1 cellular context compared by ENCODE assay signal in genomic region chr20:48738399-48739304, GRCh38.
A peak's percentile ranks its signal among the peaks of the same experiment; 100 is the strongest.
TF ChIP-seq lines count a peak whose summit lies in the region.

No MANE protein-coding gene starts in this region.

TF ChIP-seq in HepG2, 621 proteins besides CTCF, POLR2A, EP300 and RAD21 (continued from another document and continues in another):
- TF ChIP-seq ZNF224 (CRISPR knock-in tag; IDR thresholded peaks at IDR 0.05) (peak; percentile 87; the same call in 1 of the 2 replicates), HNRNPL (IDR thresholded peaks at IDR 0.05; ENCODE audit: low read depth, low read length) (no peak), ZNF749 (CRISPR knock-in tag; IDR thresholded peaks at IDR 0.05; ENCODE audit: borderline replicate concordance) (no peak), NFIC (IDR thresholded peaks at IDR 0.05; ENCODE audit: low read length) (no peak), MXI1 (IDR thresholded peaks at IDR 0.05; ENCODE audit: borderline replicate concordance, low read depth, low read length) (no peak), NR2C2 (CRISPR knock-in tag; IDR thresholded peaks at IDR 0.05; ENCODE audit: borderline replicate concordance) (no peak), CEBPB (IDR thresholded peaks at IDR 0.05; ENCODE audit: borderline replicate concordance, low read depth, low read length) (no peak), ZNF407 (CRISPR knock-in tag; IDR thresholded peaks at IDR 0.05; ENCODE audit: not compliant biosample characterization) (no peak), KLF11 (CRISPR knock-in tag; IDR thresholded peaks at IDR 0.05) (no peak), FOXJ3 (CRISPR knock-in tag; IDR thresholded peaks at IDR 0.05; ENCODE audit: borderline replicate concordance) (no peak), HDAC6 (IDR thresholded peaks at IDR 0.05; ENCODE audit: low read depth, low read length) (no peak), EED (CRISPR knock-in tag; IDR thresholded peaks at IDR 0.05) (no peak), HNF4A (CRISPR knock-in tag; IDR thresholded peaks at IDR 0.05) (peak; percentile 93), ZNF337 (CRISPR knock-in tag; IDR thresholded peaks at IDR 0.05; ENCODE audit: borderline replicate concordance, low read depth) (no peak), SYNCRIP (IDR thresholded peaks at IDR 0.05; ENCODE audit: insufficient read depth, low read depth, low read length) (no peak), UBTF (CRISPR knock-in tag; IDR thresholded peaks at IDR 0.05) (0 out of 2 replicates have a peak, but pooled peaks have one; percentile 36), KAT8 (CRISPR knock-in tag; IDR thresholded peaks at IDR 0.05) (peak; percentile 68), SRSF9 (IDR thresholded peaks at IDR 0.05; ENCODE audit: borderline replicate concordance, insufficient read depth, low read depth, low read length, poor library complexity, severe bottlenecking) (no peak), AKNA (CRISPR knock-in tag; IDR thresholded peaks at IDR 0.05; ENCODE audit: borderline replicate concordance) (no peak), CHCHD3 (CRISPR knock-in tag; IDR thresholded peaks at IDR 0.05) (no peak), ELF4 (CRISPR knock-in tag; IDR thresholded peaks at IDR 0.05; ENCODE audit: borderline replicate concordance) (0 out of 2 replicates have a peak, but pooled peaks have one; percentile 45), ZNF143 (CRISPR knock-in tag; IDR thresholded peaks at IDR 0.05) (no peak), SKI (IDR thresholded peaks at IDR 0.05; ENCODE audit: partially characterized antibody) (no peak), ZUFSP (CRISPR knock-in tag; IDR thresholded peaks at IDR 0.05; ENCODE audit: borderline replicate concordance) (no peak), ZNF451 (CRISPR knock-in tag; IDR thresholded peaks at IDR 0.05) (no peak), GATA4 (IDR thresholded peaks at IDR 0.05; ENCODE audit: borderline replicate concordance, low read depth) (no peak), SSRP1 (CRISPR knock-in tag; IDR thresholded peaks at IDR 0.05) (no peak), ZNF790 (CRISPR knock-in tag; IDR thresholded peaks at IDR 0.05; ENCODE audit: borderline replicate concordance) (no peak), JARID2 (CRISPR knock-in tag; IDR thresholded peaks at IDR 0.05; ENCODE audit: insufficient replicate concordance) (no peak), SMYD3 (CRISPR knock-in tag; IDR thresholded peaks at IDR 0.05) (no peak), RFX3 (CRISPR knock-in tag; IDR thresholded peaks at IDR 0.05) (no peak), ZBTB38 (CRISPR knock-in tag; IDR thresholded peaks at IDR 0.05) (no peak), ZFP37 (CRISPR knock-in tag; IDR thresholded peaks at IDR 0.05; ENCODE audit: borderline replicate concordance) (0 out of 2 replicates have a peak, but pooled peaks have one; percentile 42), PRPF4 (IDR thresholded peaks at IDR 0.05; ENCODE audit: low read depth, low read length, poor library complexity, severe bottlenecking) (no peak), GPBP1L1 (CRISPR knock-in tag; IDR thresholded peaks at IDR 0.05) (no peak), ZNF660 (CRISPR knock-in tag; IDR thresholded peaks at IDR 0.05; ENCODE audit: borderline replicate concordance, low read depth) (no peak), HES4 (CRISPR knock-in tag; IDR thresholded peaks at IDR 0.05; ENCODE audit: borderline replicate concordance) (no peak), NRL (CRISPR knock-in tag; IDR thresholded peaks at IDR 0.05; ENCODE audit: borderline replicate concordance) (peak; percentile 82), FOSL2 (CRISPR knock-in tag; IDR thresholded peaks at IDR 0.05) (0 out of 2 replicates have a peak, but pooled peaks have one; percentile 14), ZNF740 (CRISPR knock-in tag; IDR thresholded peaks at IDR 0.05) (0 out of 2 replicates have a peak, but pooled peaks have one; percentile 23), PREB (CRISPR knock-in tag; IDR thresholded peaks at IDR 0.05) (no peak)
